14 cellular contexts compared by ENCODE assay signal in genomic region chr7:50396856-50397255, GRCh38. TPM values are rescaled to one million over a fixed set of nuclear protein-coding genes. Genes with fewer than 3 reads are reported as not detected.
DNase-seq lines count a peak whose midpoint lies in the region; ATAC-seq, FAIRE-seq and TF ChIP-seq lines count a peak whose summit lies in the region.
"Had no signal": no experiment of that assay in that cellular context is flagged by ENCODE, and none has a peak within 500 bp of the region (broad histone marks: within the 10 kb centered on the region; RNA-seq: fewer than 3 reads in every experiment).

No MANE protein-coding gene starts in this region.

- no peaks in the 10 kb centered on the region for H3K27me3 ChIP-seq in BLaER1 treated with 17β-estradiol and CSF1 and Interleukin-3, amounts not matched to agents 10 nM and 100 nM

- no peak for TF ChIP-seq CTCF in coronary artery (IDR thresholded peaks at IDR 0.05)

- H3K36me3 Mint-ChIP-seq in activated T-cell treated with anti-CD3 and anti-CD28 coated beads, Interleukin-2, amount 50 U/mL, for 72 hours (ENCODE audit: insufficient read depth in 2 of 2), result peaks cover 41 to 66% of the 10 kb centered on the region in 2 donors

- H3K4me1 Mint-ChIP-seq in activated T-cell treated with anti-CD3 and anti-CD28 coated beads, Interleukin-2, amount 50 U/mL, for 72 hours (ENCODE audit: low read depth), result peaks cover 85% of the 10 kb centered on the region

- no peaks in the 10 kb centered on the region for H3K9me3 Mint-ChIP-seq in activated T-cell treated with anti-CD3 and anti-CD28 coated beads, Interleukin-2, amount 50 U/mL, for 72 hours

- H3K36me3 ChIP-seq in BLaER1 treated with 17β-estradiol and CSF1 and Interleukin-3, amounts not matched to agents 10 nM and 100 nM, result peaks cover 77 to 100% (median 92%) of the 10 kb centered on the region in 11 experiments
- H3K36me3 ChIP-seq: left ventricle myocardium inferior, SJSA1 had no signal

- H3K4me3 ChIP-seq in BLaER1 treated with 17β-estradiol and CSF1 and Interleukin-3, amounts not matched to agents 10 nM and 100 nM, result no peak overlapping the region
- no peak overlapping the region for H3K4me3 ChIP-seq in coronary artery
- H3K4me3 ChIP-seq: left ventricle myocardium inferior, SJSA1 had no signal

- H3K27ac Mint-ChIP-seq in activated T-cell treated with anti-CD3 and anti-CD28 coated beads, Interleukin-2, amount 50 U/mL, for 72 hours, result peak overlapping the region; percentile 98

- H3K9ac ChIP-seq in BLaER1 treated with 17β-estradiol and CSF1 and Interleukin-3, amounts not matched to agents 10 nM and 100 nM, result no peak overlapping the region; a peak in 1 of 22 replicates
- H3K9ac ChIP-seq: parathyroid adenoma had no signal

- no peaks in the 10 kb centered on the region for H3K27me3 Mint-ChIP-seq in activated T-cell treated with anti-CD3 and anti-CD28 coated beads, Interleukin-2, amount 50 U/mL, for 72 hours (ENCODE audit: low read depth)

- H3K4me1 ChIP-seq in BLaER1 treated with 17β-estradiol and CSF1 and Interleukin-3, amounts not matched to agents 10 nM and 100 nM, result peaks cover 41 to 66% (median 59%) of the 10 kb centered on the region in 10 experiments
- H3K4me1 ChIP-seq: left ventricle myocardium inferior, parathyroid adenoma, SJSA1 had no signal

- ATAC-seq in GM18868 (IDR thresholded peaks at IDR 0.05; ENCODE audit: unreplicated experiment) (peak; percentile 22), HG03066 (IDR thresholded peaks at IDR 0.05; ENCODE audit: low read depth, unreplicated experiment) (peak; percentile 4), SK-N-SH treated with all-trans-retinoic acid at 6 μM for 48 hours (no peak)
- peak; percentile 47 to 51 for ATAC-seq in activated T-cell treated with anti-CD3 and anti-CD28 coated beads, Interleukin-2, amount 50 U/mL, for 72 hours (replicated peaks in 1 of 2)

- DNase-seq in activated T-cell treated with anti-CD3 and anti-CD28 coated beads, Interleukin-2, amount 50 U/mL, for 72 hours, result no peak
- DNase-seq in COLO668 (lab: John Stamatoyannopoulos, UW; ENCODE audit: unreplicated experiment) (no peak), urothelium cell line (ENCODE audit: low spot score) (no peak), coronary artery (ENCODE audit: low spot score) (no peak)
- DNase-seq: H7, IMR-90, left ventricle myocardium inferior, NCI-H226 had no signal

- FAIRE-seq in urothelium cell line (lab: Jason Lieb, UNC), result no peak

- H4K20me1 ChIP-seq in BLaER1 treated with 17β-estradiol and CSF1 and Interleukin-3, amounts not matched to agents 10 nM and 100 nM, result peaks cover 0 to 77% (median 22%) of the 10 kb centered on the region in 11 experiments; a peak in 15 of 22 replicates

- peak overlapping the region in 2 of 11 experiments; percentile 4 to 41; a peak in 3 of 22 replicates for H3K27ac ChIP-seq in BLaER1 treated with 17β-estradiol and CSF1 and Interleukin-3, amounts not matched to agents 10 nM and 100 nM
- no peak overlapping the region for H3K27ac ChIP-seq in coronary artery
- H3K27ac ChIP-seq: left ventricle myocardium inferior, parathyroid adenoma, SJSA1 had no signal

- peak overlapping the region; percentile 31 to 83 (median 56) for H3K4me2 ChIP-seq in BLaER1 treated with 17β-estradiol and CSF1 and Interleukin-3, amounts not matched to agents 10 nM and 100 nM

- H3K4me3 Mint-ChIP-seq in activated T-cell treated with anti-CD3 and anti-CD28 coated beads, Interleukin-2, amount 50 U/mL, for 72 hours, result peak overlapping the region; percentile 83 to 86

- H3K9me3 ChIP-seq in BLaER1 treated with 17β-estradiol and CSF1 and Interleukin-3, amounts not matched to agents 10 nM and 100 nM (replicated peaks in 1 of 11), result peaks cover 0 to 18% (median 10%) of the 10 kb centered on the region in 11 experiments; a peak in 10 of 22 replicates
- H3K9me3 ChIP-seq: left ventricle myocardium inferior, SJSA1 had no signal

TF ChIP-seq in SK-N-SH treated with all-trans-retinoic acid at 6 μM for 48 hours, 23 proteins besides CTCF, POLR2A, EP300 and RAD21:
- TF ChIP-seq TOX (CRISPR knock-in tag; IDR thresholded peaks at IDR 0.05; ENCODE audit: borderline replicate concordance) (no peak), ZNF565 (CRISPR knock-in tag; conservative IDR thresholded peaks at IDR 0.05; ENCODE audit: low read depth) (no peak), SNAI2 (CRISPR knock-in tag; IDR thresholded peaks at IDR 0.05) (no peak), ZC3H10 (CRISPR knock-in tag; IDR thresholded peaks at IDR 0.05) (no peak), PATZ1 (CRISPR knock-in tag; IDR thresholded peaks at IDR 0.05; ENCODE audit: borderline replicate concordance) (no peak), ESRRG (CRISPR knock-in tag; IDR thresholded peaks at IDR 0.05) (no peak), CSDC2 (CRISPR knock-in tag; IDR thresholded peaks at IDR 0.05) (no peak), ZFP30 (CRISPR knock-in tag; IDR thresholded peaks at IDR 0.05) (no peak), PPARA (CRISPR knock-in tag; IDR thresholded peaks at IDR 0.05; ENCODE audit: borderline replicate concordance) (no peak), ARNTL (CRISPR knock-in tag; IDR thresholded peaks at IDR 0.05; ENCODE audit: borderline replicate concordance, low read depth) (no peak), CREB5 (CRISPR knock-in tag; IDR thresholded peaks at IDR 0.05; ENCODE audit: low read depth) (no peak), ZFP3 (CRISPR knock-in tag; IDR thresholded peaks at IDR 0.05) (no peak), POU6F1 (CRISPR knock-in tag; IDR thresholded peaks at IDR 0.05; ENCODE audit: borderline replicate concordance, low read depth) (no peak), TSHZ2 (CRISPR knock-in tag; IDR thresholded peaks at IDR 0.05) (no peak)

RNA-seq across cellular contexts. Expression of gene FIGNL1, which starts 53.3 kb away (rescaled TPM):
- total RNA-seq in activated T-cell treated with anti-CD3 and anti-CD28 coated beads, Interleukin-2, amount 50 U/mL, for 72 hours, result 10 to 100 TPM; 47.7 to 54.5 TPM
